17 cellular contexts compared by ENCODE assay signal in genomic region chr20:34997774-34998173, GRCh38. TPM values are rescaled to one million over a fixed set of nuclear protein-coding genes. Genes with fewer than 3 reads are reported as not detected.
DNase-seq lines count a peak whose midpoint lies in the region; TF ChIP-seq lines count a peak whose summit lies in the region.
"Had no signal": no experiment of that assay in that cellular context is flagged by ENCODE, and none has a peak within 500 bp of the region (broad histone marks: within the 10 kb centered on the region; RNA-seq: fewer than 3 reads in every experiment).

No MANE protein-coding gene starts in this region.

- no peak for TF ChIP-seq CTCF in HEK293 (tag by site-specific recombination; IDR thresholded peaks at IDR 0.05)
- no peak for TF ChIP-seq CTCF in neural progenitor cell (IDR thresholded peaks at IDR 0.05)
- no peak for TF ChIP-seq CTCF in sigmoid colon (IDR thresholded peaks at IDR 0.05)

- no peak overlapping the region for H2AFZ ChIP-seq in neural progenitor cell (replicated peaks)

- no peak for DNase-seq in activated CD4-positive, alpha-beta T cell treated with anti-CD3 and anti-CD28 coated beads, Interleukin-2, amount 10 ng/mL, durations not matched to agents 24 days and 14 days
- no peak for DNase-seq in activated CD4-positive, alpha-beta T cell treated with anti-CD3 and anti-CD28 coated beads for 4 hours
- DNase-seq in neural progenitor cell (ENCODE audit: low spot score) (no peak), NCI-H2107 (lab: John Stamatoyannopoulos, UW) (no peak), sigmoid colon (no peak)
- DNase-seq in stimulated activated naive CD4-positive, alpha-beta T cell treated with Interleukin-2 at 50 U/mL for 16 hours (lab: John Stamatoyannopoulos, UW), result no peak
- DNase-seq: NCI-H1417; NCI-H2227 treated with DMSO at 0.1 percent for 48 hours; NCI-H82; stimulated activated CD4-positive, alpha-beta T cell treated with anti-CD3 and anti-CD28 coated beads, Interleukin-4, amount 100 ng/mL, for 1 hour had no signal

- no peak overlapping the region for H3K9ac ChIP-seq in neural progenitor cell

- no peaks in the 10 kb centered on the region for H3F3A ChIP-seq in neural progenitor cell (ENCODE audit: low read depth)

- H3K9me3 ChIP-seq in HEK293 (ENCODE audit: control insufficient read depth, insufficient read depth, low read depth, low read length) (no peaks in the 10 kb centered on the region), neural progenitor cell (ENCODE audit: low read depth) (no peaks in the 10 kb centered on the region), sigmoid colon (no peaks in the 10 kb centered on the region)
- H3K9me3 ChIP-seq: BE2C, uterus had no signal

- TF ChIP-seq EP300 in sigmoid colon (IDR thresholded peaks at IDR 0.05), result no peak

- H3K4me1 Mint-ChIP-seq in activated CD4-positive, alpha-beta T cell treated with anti-CD3 and anti-CD28 coated beads, Interleukin-2, amount 10 ng/mL, durations not matched to agents 24 days and 14 days, result no peaks in the 10 kb centered on the region
- H3K4me1 Mint-ChIP-seq in neural progenitor cell, result no peaks in the 10 kb centered on the region
- H3K4me1 Mint-ChIP-seq: activated T-helper 17 cell treated with anti-CD3 and anti-CD28 coated beads, Interleukin-2, amount 50 U/mL, for 72 hours had no signal

- H3K4me3 ChIP-seq in HEK293 (ENCODE audit: low read depth, low read length), result no peak overlapping the region
- H3K4me3 ChIP-seq in neural progenitor cell, result no peak overlapping the region
- H3K4me3 ChIP-seq in sigmoid colon, result no peak overlapping the region
- H3K4me3 ChIP-seq: uterus had no signal

- H3K36me3 Mint-ChIP-seq in activated CD4-positive, alpha-beta T cell treated with anti-CD3 and anti-CD28 coated beads, Interleukin-2, amount 10 ng/mL, durations not matched to agents 24 days and 14 days (ENCODE audit: low read depth), result peaks cover 39% of the 10 kb centered on the region
- H3K36me3 Mint-ChIP-seq in neural progenitor cell, result peaks cover 22% of the 10 kb centered on the region

- H3K9me3 Mint-ChIP-seq in activated CD4-positive, alpha-beta T cell treated with anti-CD3 and anti-CD28 coated beads, Interleukin-2, amount 10 ng/mL, durations not matched to agents 24 days and 14 days, result no peaks in the 10 kb centered on the region
- H3K9me3 Mint-ChIP-seq in neural progenitor cell, result no peaks in the 10 kb centered on the region
- H3K9me3 Mint-ChIP-seq: activated T-helper 17 cell treated with anti-CD3 and anti-CD28 coated beads, Interleukin-2, amount 50 U/mL, for 72 hours had no signal

- H3K36me3 ChIP-seq in HEK293 (ENCODE audit: control insufficient read depth in 2 of 2, insufficient read depth in 1 of 2, low read length in 2 of 2) (peaks cover 0 to 91% of the 10 kb centered on the region in 2 experiments; a peak in 1 of 3 replicates), neural progenitor cell (no peaks in the 10 kb centered on the region), sigmoid colon (peaks cover 22 to 86% (median 52%) of the 10 kb centered on the region in 4 donors)
- H3K36me3 ChIP-seq: uterus had no signal

- intact Hi-C loops in activated CD4-positive, alpha-beta T cell treated with anti-CD3 and anti-CD28 coated beads, Interleukin-2, amount 10 ng/mL, durations not matched to agents 24 days and 14 days (cut with micrococcal nuclease), result no loop called here
- intact Hi-C loops in sigmoid colon (cut with DNase I), result no loop called here

- CTCF ChIA-PET in HEK293 (lab: Yijun Ruan, JAX), result interaction anchor here (0.6 to 1.8 kb wide), 2 partner anchors 39 to 124 kb away, joined by 3 to 6 read pairs; no protein-coding TSS in a partner anchor

- POLR2A ChIA-PET in HEK293 (lab: Yijun Ruan, JAX), result no interaction called here

- no peaks in the 10 kb centered on the region for H3K27me3 Mint-ChIP-seq in activated CD4-positive, alpha-beta T cell treated with anti-CD3 and anti-CD28 coated beads, Interleukin-2, amount 10 ng/mL, durations not matched to agents 24 days and 14 days
- H3K27me3 Mint-ChIP-seq in neural progenitor cell (ENCODE audit: insufficient read depth, low read depth), result peaks cover 3% of the 10 kb centered on the region
- H3K27me3 Mint-ChIP-seq: activated T-helper 17 cell treated with anti-CD3 and anti-CD28 coated beads, Interleukin-2, amount 50 U/mL, for 72 hours had no signal

- peaks cover 9% of the 10 kb centered on the region for H4K20me1 ChIP-seq in neural progenitor cell (ENCODE audit: low read depth)

- H3K27ac Mint-ChIP-seq in activated CD4-positive, alpha-beta T cell treated with anti-CD3 and anti-CD28 coated beads, Interleukin-2, amount 10 ng/mL, durations not matched to agents 24 days and 14 days, result peak overlapping the region; percentile 46
- peak overlapping the region; percentile 82 for H3K27ac Mint-ChIP-seq in neural progenitor cell
- H3K27ac Mint-ChIP-seq: activated T-helper 17 cell treated with anti-CD3 and anti-CD28 coated beads, Interleukin-2, amount 50 U/mL, for 72 hours had no signal

- H3K79me2 ChIP-seq in neural progenitor cell (ENCODE audit: low read depth), result no peaks in the 10 kb centered on the region

- H3K4me1 ChIP-seq in HEK293 (ENCODE audit: control insufficient read depth, insufficient read depth, low read length) (no peaks in the 10 kb centered on the region), neural progenitor cell (no peaks in the 10 kb centered on the region), sigmoid colon (peaks cover 0 to 13% (median 11%) of the 10 kb centered on the region in 4 donors)
- H3K4me1 ChIP-seq: uterus had no signal

- WGBS in sigmoid colon, 2 donors, result 64 to 85% methylated on average over 2 of the region's 2 CpGs

- TF ChIP-seq POLR2A in sigmoid colon (IDR thresholded peaks at IDR 0.05), result no peak

- no peak overlapping the region for H3K4me2 ChIP-seq in neural progenitor cell

- H3K27ac ChIP-seq in HEK293 (ENCODE audit: extremely low read depth, low read depth, low read length), result no peak overlapping the region
- H3K27ac ChIP-seq in cingulate gyrus (ENCODE audit: low read depth, low read length), result peak overlapping the region; percentile 41
- no peak overlapping the region for H3K27ac ChIP-seq in neural progenitor cell
- no peak overlapping the region for H3K27ac ChIP-seq in sigmoid colon
- H3K27ac ChIP-seq: uterus, WERI-Rb-1 had no signal

- H3K27me3 ChIP-seq in neural progenitor cell (no peaks in the 10 kb centered on the region), sigmoid colon (no peaks in the 10 kb centered on the region)
- H3K27me3 ChIP-seq: BE2C, uterus had no signal

- no peak overlapping the region for H3K4me3 Mint-ChIP-seq in activated CD4-positive, alpha-beta T cell treated with anti-CD3 and anti-CD28 coated beads, Interleukin-2, amount 10 ng/mL, durations not matched to agents 24 days and 14 days
- H3K4me3 Mint-ChIP-seq in neural progenitor cell, result peak overlapping the region; percentile 23
- H3K4me3 Mint-ChIP-seq: activated T-helper 17 cell treated with anti-CD3 and anti-CD28 coated beads, Interleukin-2, amount 50 U/mL, for 72 hours had no signal

TF ChIP-seq in HEK293, 187 proteins besides CTCF, POLR2A, EP300 and RAD21:
- TF ChIP-seq ZNF223 (tag by site-specific recombination; IDR thresholded peaks at IDR 0.05), result no peak
- TF ChIP-seq SCRT2 (tag by site-specific recombination; IDR thresholded peaks at IDR 0.05), result peak; percentile 65; the same call in 1 of the 2 replicates
- TF ChIP-seq REPIN1 (tag by site-specific recombination; IDR thresholded peaks at IDR 0.05; ENCODE audit: low read depth), result no peak
- no peak for TF ChIP-seq ZNF692 (tag by site-specific recombination; IDR thresholded peaks at IDR 0.05)
- no peak for TF ChIP-seq ZNF639 (tag by site-specific recombination; IDR thresholded peaks at IDR 0.05)
- peak; percentile 85; the same call in 1 of the 2 replicates for TF ChIP-seq BCL11A (tag by site-specific recombination; IDR thresholded peaks at IDR 0.05; ENCODE audit: low read depth)
TF ChIP-seq in HEK293: peak in this region for 2.

RNA-seq across cellular contexts. Expression of gene MYH7B, which starts 42.1 kb away (rescaled TPM):
- total RNA-seq in activated CD4-positive, alpha-beta T cell treated with anti-CD3 and anti-CD28 coated beads, Interleukin-2, amount 10 ng/mL, durations not matched to agents 24 days and 14 days, result 0.19 and 0.52 TPM in 2 replicates
- total RNA-seq in neural progenitor cell (ENCODE audit: low replicate concordance) (0.03 TPM in 1 of 2 replicates, not detected in the other), sigmoid colon (under 1 TPM; under 0.01 to 0.83 (median 0.60) TPM)
- 1 to 10 TPM in 1 of 3 donors, under 1 TPM in 2; 0.60 to 1.6 (median 0.69) TPM for polyA plus RNA-seq in sigmoid colon
- total RNA-seq: A172 had no signal

RNA-seq across cellular contexts. Expression of gene GSS, which starts 42.2 kb away (rescaled TPM):
- 71.0 and 71.3 TPM in 2 replicates for total RNA-seq in activated CD4-positive, alpha-beta T cell treated with anti-CD3 and anti-CD28 coated beads, Interleukin-2, amount 10 ng/mL, durations not matched to agents 24 days and 14 days
- total RNA-seq in neural progenitor cell (ENCODE audit: low replicate concordance) (63.9 and 96.4 TPM in 2 replicates), sigmoid colon (10 to 100 TPM; 22.9 to 30.5 (median 25.5) TPM)
- polyA plus RNA-seq in sigmoid colon, result 10 to 100 TPM; 63.7 to 80.7 (median 66.4) TPM
